Comparison of ENCODE assay signal across 2 cellular contexts in the genomic region with DNA sequence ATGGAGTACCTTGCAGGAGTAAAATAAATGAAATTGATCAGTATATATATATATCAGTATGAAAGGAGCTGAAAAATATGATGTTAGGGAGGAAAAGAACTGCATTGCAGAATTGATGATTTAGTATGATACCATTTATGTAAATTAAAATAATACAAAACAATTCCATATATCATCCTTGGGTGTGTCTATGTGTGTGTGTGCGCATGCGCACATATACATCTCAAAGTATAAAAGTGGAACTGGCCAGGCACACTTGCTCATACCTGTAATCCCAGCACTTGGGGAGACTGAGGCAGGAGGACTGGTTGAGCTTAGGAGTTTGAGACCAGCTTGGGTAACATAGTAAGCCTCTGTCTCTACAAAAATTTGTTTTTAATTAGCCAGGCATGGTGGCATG.
A peak's percentile ranks its signal among the peaks of the same experiment; 100 is the strongest.
TF ChIP-seq lines count a peak whose summit lies in the region.

No MANE protein-coding gene starts in this region.

TF ChIP-seq in K562, 482 proteins besides CTCF, POLR2A, EP300 and RAD21:
- TF ChIP-seq ZNF347 (CRISPR knock-in tag; IDR thresholded peaks at IDR 0.05; ENCODE audit: low read depth) (no peak), NRF1 (conservative IDR thresholded peaks at IDR 0.05 in 1 of 2, IDR thresholded peaks at IDR 0.05 in 1 of 2) (peak; percentile 50 to 64)
TF ChIP-seq in K562: peak in this region for 1.

TF ChIP-seq in WTC11, 78 proteins besides CTCF, POLR2A, EP300 and RAD21:
- TF ChIP-seq EMX1 (CRISPR knock-in tag; IDR thresholded peaks at IDR 0.05): no peak
- TF ChIP-seq, protein P1, sequence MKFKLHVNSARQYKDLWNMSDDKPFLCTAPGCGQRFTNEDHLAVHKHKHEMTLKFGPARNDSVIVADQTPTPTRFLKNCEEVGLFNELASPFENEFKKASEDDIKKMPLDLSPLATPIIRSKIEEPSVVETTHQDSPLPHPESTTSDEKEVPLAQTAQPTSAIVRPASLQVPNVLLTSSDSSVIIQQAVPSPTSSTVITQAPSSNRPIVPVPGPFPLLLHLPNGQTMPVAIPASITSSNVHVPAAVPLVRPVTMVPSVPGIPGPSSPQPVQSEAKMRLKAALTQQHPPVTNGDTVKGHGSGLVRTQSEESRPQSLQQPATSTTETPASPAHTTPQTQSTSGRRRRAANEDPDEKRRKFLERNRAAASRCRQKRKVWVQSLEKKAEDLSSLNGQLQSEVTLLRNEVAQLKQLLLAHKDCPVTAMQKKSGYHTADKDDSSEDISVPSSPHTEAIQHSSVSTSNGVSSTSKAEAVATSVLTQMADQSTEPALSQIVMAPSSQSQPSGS (CRISPR knock-in tag; IDR thresholded peaks at IDR 0.05; ENCODE audit: borderline replicate concordance, low read depth): no peak
- no peak for TF ChIP-seq IRF1 (CRISPR knock-in tag; IDR thresholded peaks at IDR 0.05)
- no peak for TF ChIP-seq ZNF317 (CRISPR knock-in tag; IDR thresholded peaks at IDR 0.05; ENCODE audit: borderline replicate concordance, low read depth)
- TF ChIP-seq GTF2I (CRISPR knock-in tag; conservative IDR thresholded peaks at IDR 0.05): no peak
- no peak for TF ChIP-seq TEAD1 (CRISPR knock-in tag; IDR thresholded peaks at IDR 0.05)
- no peak for TF ChIP-seq SP1 (CRISPR knock-in tag; conservative IDR thresholded peaks at IDR 0.05)
- no peak for TF ChIP-seq HMGA2 (CRISPR knock-in tag; IDR thresholded peaks at IDR 0.05)
- TF ChIP-seq ATF1 (CRISPR knock-in tag; IDR thresholded peaks at IDR 0.05): no peak
- no peak for TF ChIP-seq ZNF425 (CRISPR knock-in tag; conservative IDR thresholded peaks at IDR 0.05)
